Comparison of ENCODE assay signal across 1 cellular context in the genomic region with DNA sequence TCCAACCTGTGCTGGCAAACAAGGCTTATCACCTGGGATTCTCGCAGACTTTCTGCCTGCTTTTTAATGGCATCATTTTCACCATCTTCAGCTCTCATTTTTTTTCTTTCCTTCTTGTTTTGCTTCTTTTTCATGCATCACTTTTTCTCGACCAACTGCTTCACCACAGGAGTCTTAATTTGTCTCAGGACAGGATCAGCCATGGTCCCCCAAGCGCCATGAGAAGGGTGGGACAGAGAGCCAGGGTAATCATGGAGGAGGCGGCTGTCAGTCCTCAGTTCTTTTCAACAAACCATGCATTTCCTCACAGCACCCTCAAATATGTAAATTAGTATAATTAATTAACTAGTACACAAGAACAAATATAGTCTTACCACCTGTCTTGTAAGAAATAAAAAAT.
TF ChIP-seq lines count a peak whose summit lies in the region.

No MANE protein-coding gene starts in this region.

TF ChIP-seq in GM23338, 12 proteins besides CTCF, POLR2A, EP300 and RAD21:
- TF ChIP-seq CREB1 (CRISPR knock-in tag; IDR thresholded peaks at IDR 0.05; ENCODE audit: low read depth) (no peak), ZNF114 (CRISPR knock-in tag; IDR thresholded peaks at IDR 0.05) (no peak), ZNF331 (CRISPR knock-in tag; IDR thresholded peaks at IDR 0.05; ENCODE audit: low read depth) (no peak), EZH2 (IDR thresholded peaks at IDR 0.05; ENCODE audit: low read depth, unreplicated experiment) (no peak), STAT1 (IDR thresholded peaks at IDR 0.05; ENCODE audit: unreplicated experiment) (no peak), EZH2phosphoT487 (IDR thresholded peaks at IDR 0.05; ENCODE audit: unreplicated experiment) (no peak), POLR2AphosphoS5 (IDR thresholded peaks at IDR 0.05; ENCODE audit: low read depth) (no peak)
- TF ChIP-seq, protein P1, sequence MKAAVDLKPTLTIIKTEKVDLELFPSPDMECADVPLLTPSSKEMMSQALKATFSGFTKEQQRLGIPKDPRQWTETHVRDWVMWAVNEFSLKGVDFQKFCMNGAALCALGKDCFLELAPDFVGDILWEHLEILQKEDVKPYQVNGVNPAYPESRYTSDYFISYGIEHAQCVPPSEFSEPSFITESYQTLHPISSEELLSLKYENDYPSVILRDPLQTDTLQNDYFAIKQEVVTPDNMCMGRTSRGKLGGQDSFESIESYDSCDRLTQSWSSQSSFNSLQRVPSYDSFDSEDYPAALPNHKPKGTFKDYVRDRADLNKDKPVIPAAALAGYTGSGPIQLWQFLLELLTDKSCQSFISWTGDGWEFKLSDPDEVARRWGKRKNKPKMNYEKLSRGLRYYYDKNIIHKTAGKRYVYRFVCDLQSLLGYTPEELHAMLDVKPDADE (IDR thresholded peaks at IDR 0.05) = no peak
- TF ChIP-seq, protein P2, sequence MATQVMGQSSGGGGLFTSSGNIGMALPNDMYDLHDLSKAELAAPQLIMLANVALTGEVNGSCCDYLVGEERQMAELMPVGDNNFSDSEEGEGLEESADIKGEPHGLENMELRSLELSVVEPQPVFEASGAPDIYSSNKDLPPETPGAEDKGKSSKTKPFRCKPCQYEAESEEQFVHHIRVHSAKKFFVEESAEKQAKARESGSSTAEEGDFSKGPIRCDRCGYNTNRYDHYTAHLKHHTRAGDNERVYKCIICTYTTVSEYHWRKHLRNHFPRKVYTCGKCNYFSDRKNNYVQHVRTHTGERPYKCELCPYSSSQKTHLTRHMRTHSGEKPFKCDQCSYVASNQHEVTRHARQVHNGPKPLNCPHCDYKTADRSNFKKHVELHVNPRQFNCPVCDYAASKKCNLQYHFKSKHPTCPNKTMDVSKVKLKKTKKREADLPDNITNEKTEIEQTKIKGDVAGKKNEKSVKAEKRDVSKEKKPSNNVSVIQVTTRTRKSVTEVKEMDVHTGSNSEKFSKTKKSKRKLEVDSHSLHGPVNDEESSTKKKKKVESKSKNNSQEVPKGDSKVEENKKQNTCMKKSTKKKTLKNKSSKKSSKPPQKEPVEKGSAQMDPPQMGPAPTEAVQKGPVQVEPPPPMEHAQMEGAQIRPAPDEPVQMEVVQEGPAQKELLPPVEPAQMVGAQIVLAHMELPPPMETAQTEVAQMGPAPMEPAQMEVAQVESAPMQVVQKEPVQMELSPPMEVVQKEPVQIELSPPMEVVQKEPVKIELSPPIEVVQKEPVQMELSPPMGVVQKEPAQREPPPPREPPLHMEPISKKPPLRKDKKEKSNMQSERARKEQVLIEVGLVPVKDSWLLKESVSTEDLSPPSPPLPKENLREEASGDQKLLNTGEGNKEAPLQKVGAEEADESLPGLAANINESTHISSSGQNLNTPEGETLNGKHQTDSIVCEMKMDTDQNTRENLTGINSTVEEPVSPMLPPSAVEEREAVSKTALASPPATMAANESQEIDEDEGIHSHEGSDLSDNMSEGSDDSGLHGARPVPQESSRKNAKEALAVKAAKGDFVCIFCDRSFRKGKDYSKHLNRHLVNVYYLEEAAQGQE (IDR thresholded peaks at IDR 0.05; ENCODE audit: unreplicated experiment) = no peak
- TF ChIP-seq, protein P3, sequence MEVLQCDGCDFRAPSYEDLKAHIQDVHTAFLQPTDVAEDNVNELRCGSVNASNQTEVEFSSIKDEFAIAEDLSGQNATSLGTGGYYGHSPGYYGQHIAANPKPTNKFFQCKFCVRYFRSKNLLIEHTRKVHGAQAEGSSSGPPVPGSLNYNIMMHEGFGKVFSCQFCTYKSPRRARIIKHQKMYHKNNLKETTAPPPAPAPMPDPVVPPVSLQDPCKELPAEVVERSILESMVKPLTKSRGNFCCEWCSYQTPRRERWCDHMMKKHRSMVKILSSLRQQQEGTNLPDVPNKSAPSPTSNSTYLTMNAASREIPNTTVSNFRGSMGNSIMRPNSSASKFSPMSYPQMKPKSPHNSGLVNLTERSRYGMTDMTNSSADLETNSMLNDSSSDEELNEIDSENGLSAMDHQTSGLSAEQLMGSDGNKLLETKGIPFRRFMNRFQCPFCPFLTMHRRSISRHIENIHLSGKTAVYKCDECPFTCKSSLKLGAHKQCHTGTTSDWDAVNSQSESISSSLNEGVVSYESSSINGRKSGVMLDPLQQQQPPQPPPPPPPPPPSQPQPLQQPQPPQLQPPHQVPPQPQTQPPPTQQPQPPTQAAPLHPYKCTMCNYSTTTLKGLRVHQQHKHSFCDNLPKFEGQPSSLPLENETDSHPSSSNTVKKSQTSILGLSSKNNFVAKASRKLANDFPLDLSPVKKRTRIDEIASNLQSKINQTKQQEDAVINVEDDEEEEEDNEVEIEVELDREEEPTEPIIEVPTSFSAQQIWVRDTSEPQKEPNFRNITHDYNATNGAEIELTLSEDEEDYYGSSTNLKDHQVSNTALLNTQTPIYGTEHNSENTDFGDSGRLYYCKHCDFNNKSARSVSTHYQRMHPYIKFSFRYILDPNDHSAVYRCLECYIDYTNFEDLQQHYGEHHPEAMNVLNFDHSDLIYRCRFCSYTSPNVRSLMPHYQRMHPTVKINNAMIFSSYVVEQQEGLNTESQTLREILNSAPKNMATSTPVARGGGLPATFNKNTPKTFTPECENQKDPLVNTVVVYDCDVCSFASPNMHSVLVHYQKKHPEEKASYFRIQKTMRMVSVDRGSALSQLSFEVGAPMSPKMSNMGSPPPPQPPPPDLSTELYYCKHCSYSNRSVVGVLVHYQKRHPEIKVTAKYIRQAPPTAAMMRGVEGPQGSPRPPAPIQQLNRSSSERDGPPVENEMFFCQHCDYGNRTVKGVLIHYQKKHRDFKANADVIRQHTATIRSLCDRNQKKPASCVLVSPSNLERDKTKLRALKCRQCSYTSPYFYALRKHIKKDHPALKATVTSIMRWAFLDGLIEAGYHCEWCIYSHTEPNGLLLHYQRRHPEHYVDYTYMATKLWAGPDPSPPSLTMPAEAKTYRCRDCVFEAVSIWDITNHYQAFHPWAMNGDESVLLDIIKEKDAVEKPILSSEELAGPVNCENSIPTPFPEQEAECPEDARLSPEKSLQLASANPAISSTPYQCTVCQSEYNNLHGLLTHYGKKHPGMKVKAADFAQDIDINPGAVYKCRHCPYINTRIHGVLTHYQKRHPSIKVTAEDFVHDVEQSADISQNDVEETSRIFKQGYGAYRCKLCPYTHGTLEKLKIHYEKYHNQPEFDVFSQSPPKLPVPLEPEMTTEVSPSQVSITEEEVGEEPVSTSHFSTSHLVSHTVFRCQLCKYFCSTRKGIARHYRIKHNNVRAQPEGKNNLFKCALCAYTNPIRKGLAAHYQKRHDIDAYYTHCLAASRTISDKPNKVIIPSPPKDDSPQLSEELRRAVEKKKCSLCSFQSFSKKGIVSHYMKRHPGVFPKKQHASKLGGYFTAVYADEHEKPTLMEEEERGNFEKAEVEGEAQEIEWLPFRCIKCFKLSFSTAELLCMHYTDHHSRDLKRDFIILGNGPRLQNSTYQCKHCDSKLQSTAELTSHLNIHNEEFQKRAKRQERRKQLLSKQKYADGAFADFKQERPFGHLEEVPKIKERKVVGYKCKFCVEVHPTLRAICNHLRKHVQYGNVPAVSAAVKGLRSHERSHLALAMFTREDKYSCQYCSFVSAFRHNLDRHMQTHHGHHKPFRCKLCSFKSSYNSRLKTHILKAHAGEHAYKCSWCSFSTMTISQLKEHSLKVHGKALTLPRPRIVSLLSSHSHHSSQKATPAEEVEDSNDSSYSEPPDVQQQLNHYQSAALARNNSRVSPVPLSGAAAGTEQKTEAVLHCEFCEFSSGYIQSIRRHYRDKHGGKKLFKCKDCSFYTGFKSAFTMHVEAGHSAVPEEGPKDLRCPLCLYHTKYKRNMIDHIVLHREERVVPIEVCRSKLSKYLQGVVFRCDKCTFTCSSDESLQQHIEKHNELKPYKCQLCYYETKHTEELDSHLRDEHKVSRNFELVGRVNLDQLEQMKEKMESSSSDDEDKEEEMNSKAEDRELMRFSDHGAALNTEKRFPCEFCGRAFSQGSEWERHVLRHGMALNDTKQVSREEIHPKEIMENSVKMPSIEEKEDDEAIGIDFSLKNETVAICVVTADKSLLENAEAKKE (CRISPR knock-in tag; IDR thresholded peaks at IDR 0.05) = no peak
